In genomic region chrX:68684291-68684918, GRCh38 we compare ENCODE assay signal across 10 cellular contexts. TPM values are rescaled to one million over a fixed set of nuclear protein-coding genes. Genes with fewer than 3 reads are reported as not detected.
DNase-seq lines count a peak whose midpoint lies in the region; ATAC-seq and TF ChIP-seq lines count a peak whose summit lies in the region.
"Had no signal": no experiment of that assay in that cellular context is flagged by ENCODE, and none has a peak within 500 bp of the region (broad histone marks: within the 10 kb centered on the region; RNA-seq: fewer than 3 reads in every experiment).

No MANE protein-coding gene starts in this region.

- peak; percentile 30 for DNase-seq in activated naive CD4-positive, alpha-beta T cell treated with anti-CD3 and anti-CD28 coated beads, Interleukin-2, amount 10 ng/mL, durations not matched to agents 7 days and 5 days
- no peak for DNase-seq in activated naive CD4-positive, alpha-beta T cell treated with Interleukin-2 at 50 U/mL for 16 hours
- DNase-seq in activated naive CD8-positive, alpha-beta T cell treated with anti-CD3 and anti-CD28 coated beads for 36 hours, result peak; percentile 26
- DNase-seq in left lung, result peak; percentile 74 to 86
- peak; percentile 69 for DNase-seq in upper lobe of right lung
- DNase-seq in osteocyte (ENCODE audit: extremely low spot score, unreplicated experiment), result no peak
- no peak for DNase-seq in COLO668 (lab: John Stamatoyannopoulos, UW; ENCODE audit: unreplicated experiment)
- no peak for DNase-seq in DMS114 treated with DMSO at 0.1 percent for 48 hours (lab: John Stamatoyannopoulos, UW; ENCODE audit: unreplicated experiment)
- DNase-seq: NCI-H1694, RPMI8226 had no signal

- no peaks in the 10 kb centered on the region for H3K27me3 ChIP-seq in left lung
- H3K27me3 ChIP-seq in upper lobe of right lung, result no peaks in the 10 kb centered on the region

- ATAC-seq in left lung, result peak; percentile 59
- ATAC-seq in upper lobe of right lung, result peak; percentile 77

- peaks cover 17% of the 10 kb centered on the region for H3K4me1 Mint-ChIP-seq in activated naive CD4-positive, alpha-beta T cell treated with anti-CD3 and anti-CD28 coated beads, Interleukin-2, amount 10 ng/mL, durations not matched to agents 7 days and 5 days
- peaks cover 6% of the 10 kb centered on the region for H3K4me1 Mint-ChIP-seq in activated naive CD8-positive, alpha-beta T cell treated with anti-CD3 and anti-CD28 coated beads for 36 hours
- H3K4me1 Mint-ChIP-seq in osteocyte (ENCODE audit: unreplicated experiment), result peaks cover 27% of the 10 kb centered on the region

- H3K36me3 ChIP-seq in left lung (no peaks in the 10 kb centered on the region), upper lobe of right lung (no peaks in the 10 kb centered on the region)

- intact Hi-C loops in left lung (cut with DNase I), result no loop called here
- intact Hi-C loops in upper lobe of right lung (cut with DNase I), result no loop called here

- peaks cover 22% of the 10 kb centered on the region for H3K27me3 Mint-ChIP-seq in activated naive CD4-positive, alpha-beta T cell treated with anti-CD3 and anti-CD28 coated beads, Interleukin-2, amount 10 ng/mL, durations not matched to agents 7 days and 5 days
- H3K27me3 Mint-ChIP-seq in activated naive CD8-positive, alpha-beta T cell treated with anti-CD3 and anti-CD28 coated beads for 36 hours, result peaks cover 18% of the 10 kb centered on the region
- H3K27me3 Mint-ChIP-seq in osteocyte (ENCODE audit: unreplicated experiment), result no peaks in the 10 kb centered on the region

- no peak for TF ChIP-seq CTCF in left lung (IDR thresholded peaks at IDR 0.05)
- no peak for TF ChIP-seq CTCF in upper lobe of right lung (IDR thresholded peaks at IDR 0.05)
- no peak for TF ChIP-seq CTCF in osteocyte (IDR thresholded peaks at IDR 0.05)

- H3K9me3 ChIP-seq in left lung (no peaks in the 10 kb centered on the region), upper lobe of right lung (no peaks in the 10 kb centered on the region)

- H3K4me3 ChIP-seq in left lung (no peak overlapping the region), upper lobe of right lung (no peak overlapping the region)

- no peaks in the 10 kb centered on the region for H3K36me3 Mint-ChIP-seq in activated naive CD4-positive, alpha-beta T cell treated with anti-CD3 and anti-CD28 coated beads, Interleukin-2, amount 10 ng/mL, durations not matched to agents 7 days and 5 days
- H3K36me3 Mint-ChIP-seq in activated naive CD8-positive, alpha-beta T cell treated with anti-CD3 and anti-CD28 coated beads for 36 hours, result no peaks in the 10 kb centered on the region
- no peaks in the 10 kb centered on the region for H3K36me3 Mint-ChIP-seq in osteocyte (ENCODE audit: unreplicated experiment)

- H3K27ac ChIP-seq in left lung (peak overlapping the region; percentile 56 to 82), upper lobe of right lung (peak overlapping the region; percentile 51)

- H3K27ac Mint-ChIP-seq in activated naive CD4-positive, alpha-beta T cell treated with anti-CD3 and anti-CD28 coated beads, Interleukin-2, amount 10 ng/mL, durations not matched to agents 7 days and 5 days, result no peak overlapping the region
- no peak overlapping the region for H3K27ac Mint-ChIP-seq in activated naive CD8-positive, alpha-beta T cell treated with anti-CD3 and anti-CD28 coated beads for 36 hours
- H3K27ac Mint-ChIP-seq in osteocyte (ENCODE audit: unreplicated experiment), result no peak overlapping the region

- CTCF ChIA-PET in activated naive CD4-positive, alpha-beta T cell treated with anti-CD3 and anti-CD28 coated beads, Interleukin-2, amount 10 ng/mL, durations not matched to agents 7 days and 5 days (lab: Charles Lee), result no interaction called here

- no peaks in the 10 kb centered on the region for H3K9me3 Mint-ChIP-seq in activated naive CD4-positive, alpha-beta T cell treated with anti-CD3 and anti-CD28 coated beads, Interleukin-2, amount 10 ng/mL, durations not matched to agents 7 days and 5 days
- H3K9me3 Mint-ChIP-seq in activated naive CD8-positive, alpha-beta T cell treated with anti-CD3 and anti-CD28 coated beads for 36 hours, result no peaks in the 10 kb centered on the region
- no peaks in the 10 kb centered on the region for H3K9me3 Mint-ChIP-seq in osteocyte (ENCODE audit: unreplicated experiment)

- H3K4me1 ChIP-seq in left lung (peaks cover 6 to 29% of the 10 kb centered on the region in 2 donors), upper lobe of right lung (peaks cover 15% of the 10 kb centered on the region)

- no peak overlapping the region for H3K4me3 Mint-ChIP-seq in activated naive CD4-positive, alpha-beta T cell treated with anti-CD3 and anti-CD28 coated beads, Interleukin-2, amount 10 ng/mL, durations not matched to agents 7 days and 5 days
- no peak overlapping the region for H3K4me3 Mint-ChIP-seq in activated naive CD8-positive, alpha-beta T cell treated with anti-CD3 and anti-CD28 coated beads for 36 hours
- H3K4me3 Mint-ChIP-seq in osteocyte (ENCODE audit: unreplicated experiment), result no peak overlapping the region

RNA-seq across cellular contexts. Expression of gene STARD8, which starts 36.9 kb away (rescaled TPM):
- total RNA-seq in activated naive CD8-positive, alpha-beta T cell treated with anti-CD3 and anti-CD28 coated beads for 36 hours, result under 1 TPM; 0.31 to 0.50 TPM
- 10 to 100 TPM; 11.9 to 18.8 TPM for total RNA-seq in left lung
- 39.4 TPM for total RNA-seq in upper lobe of right lung
- total RNA-seq in osteocyte, result 1.4 and 1.7 TPM in 2 replicates

Comparison
In these comparisons a context has a peak if more than half of its experiments do, and no peak if none do; other contexts are left out.
1. DNase-seq: peak in activated naive CD4-positive, alpha-beta T cell treated with anti-CD3 and anti-CD28 coated beads, Interleukin-2, amount 10 ng/mL, durations not matched to agents 7 days and 5 days (single experiment), activated naive CD8-positive, alpha-beta T cell treated with anti-CD3 and anti-CD28 coated beads for 36 hours (single experiment), left lung (2 of 2) and upper lobe of right lung (single experiment); none in activated naive CD4-positive, alpha-beta T cell treated with Interleukin-2 at 50 U/mL for 16 hours (single experiment), osteocyte (single experiment), COLO668 (single experiment) and DMS114 treated with DMSO at 0.1 percent for 48 hours (single experiment).